In genomic region chr6:33420493-33421343, GRCh38 we compare ENCODE assay signal across 1 cellular context.
TF ChIP-seq lines count a peak whose summit lies in the region.

No MANE protein-coding gene starts in this region.

TF ChIP-seq in K562, 482 proteins besides CTCF, POLR2A, EP300 and RAD21 (continued from another document and continues in another):
- TF ChIP-seq ZNF318 (IDR thresholded peaks at IDR 0.05; ENCODE audit: borderline replicate concordance in 1 of 2, low read depth in 1 of 2) (no peak), CBX1 (IDR thresholded peaks at IDR 0.05; ENCODE audit: low read depth) (peak; percentile 30; the same call in 1 of the 2 replicates), PRMT5 (CRISPR knock-in tag; IDR thresholded peaks at IDR 0.05) (no peak), PRPF4 (IDR thresholded peaks at IDR 0.05; ENCODE audit: insufficient read depth, low read depth, low read length, poor library complexity, severe bottlenecking) (no peak), NFE2L1 (tag; IDR thresholded peaks at IDR 0.05; ENCODE audit: borderline replicate concordance, low read depth) (no peak), SMAD1 (IDR thresholded peaks at IDR 0.05; ENCODE audit: low read depth, low read length, partially characterized antibody) (no peak), HIVEP1 (CRISPR knock-in tag; IDR thresholded peaks at IDR 0.05) (no peak), SIRT6 (IDR thresholded peaks at IDR 0.05; ENCODE audit: low read depth, low read length) (no peak), MEF2A (IDR thresholded peaks at IDR 0.05; ENCODE audit: control insufficient read depth, low read depth, low read length) (no peak), ETV5 (CRISPR knock-in tag; IDR thresholded peaks at IDR 0.05; ENCODE audit: low read depth) (no peak), ZBTB8A (IDR thresholded peaks at IDR 0.05; ENCODE audit: partially characterized antibody) (no peak), ZBTB17 (CRISPR knock-in tag; IDR thresholded peaks at IDR 0.05) (no peak), DNMT1 (IDR thresholded peaks at IDR 0.05) (no peak), DACH1 (IDR thresholded peaks at IDR 0.05; ENCODE audit: partially characterized antibody) (peak; percentile 36), TAF1 (IDR thresholded peaks at IDR 0.05; ENCODE audit: control insufficient read depth, extremely low read depth, insufficient read depth, low read length, severe bottlenecking) (no peak), CREBBP (IDR thresholded peaks at IDR 0.05; ENCODE audit: low read depth, low read length) (no peak), NKRF (IDR thresholded peaks at IDR 0.05; ENCODE audit: borderline replicate concordance) (peak; percentile 39; the same call in 1 of the 2 replicates), ARID1B (IDR thresholded peaks at IDR 0.05) (peak; percentile 48), GABPB1 (CRISPR knock-in tag; IDR thresholded peaks at IDR 0.05) (peak; percentile 77), ZNF507 (tag; conservative IDR thresholded peaks at IDR 0.05) (no peak), ZNF609 (CRISPR knock-in tag; IDR thresholded peaks at IDR 0.05; ENCODE audit: borderline replicate concordance) (no peak), PATZ1 (CRISPR knock-in tag; IDR thresholded peaks at IDR 0.05; ENCODE audit: borderline replicate concordance) (no peak), PCBP1 (IDR thresholded peaks at IDR 0.05; ENCODE audit: low read depth, low read length, poor library complexity, severe bottlenecking) (no peak), EP400 (IDR thresholded peaks at IDR 0.05) (peak; percentile 32; the same call in 1 of the 2 replicates), RBM15 (IDR thresholded peaks at IDR 0.05; ENCODE audit: insufficient read depth, low read length) (no peak), PTBP1 (IDR thresholded peaks at IDR 0.05; ENCODE audit: low read depth, low read length) (no peak)
- TF ChIP-seq, protein P1, sequence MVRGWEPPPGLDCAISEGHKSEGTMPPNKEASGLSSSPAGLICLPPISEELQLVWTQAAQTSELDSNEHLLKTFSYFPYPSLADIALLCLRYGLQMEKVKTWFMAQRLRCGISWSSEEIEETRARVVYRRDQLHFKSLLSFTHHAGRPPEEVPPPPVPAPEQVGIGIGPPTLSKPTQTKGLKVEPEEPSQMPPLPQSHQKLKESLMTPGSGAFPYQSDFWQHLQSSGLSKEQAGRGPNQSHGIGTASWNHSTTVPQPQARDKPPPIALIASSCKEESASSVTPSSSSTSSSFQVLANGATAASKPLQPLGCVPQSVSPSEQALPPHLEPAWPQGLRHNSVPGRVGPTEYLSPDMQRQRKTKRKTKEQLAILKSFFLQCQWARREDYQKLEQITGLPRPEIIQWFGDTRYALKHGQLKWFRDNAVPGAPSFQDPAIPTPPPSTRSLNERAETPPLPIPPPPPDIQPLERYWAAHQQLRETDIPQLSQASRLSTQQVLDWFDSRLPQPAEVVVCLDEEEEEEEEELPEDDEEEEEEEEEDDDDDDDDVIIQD (CRISPR knock-in tag; IDR thresholded peaks at IDR 0.05), result no peak
- TF ChIP-seq, protein P2, sequence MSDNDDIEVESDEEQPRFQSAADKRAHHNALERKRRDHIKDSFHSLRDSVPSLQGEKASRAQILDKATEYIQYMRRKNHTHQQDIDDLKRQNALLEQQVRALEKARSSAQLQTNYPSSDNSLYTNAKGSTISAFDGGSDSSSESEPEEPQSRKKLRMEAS (CRISPR knock-in tag; IDR thresholded peaks at IDR 0.05), result no peak
- TF ChIP-seq, protein P3, sequence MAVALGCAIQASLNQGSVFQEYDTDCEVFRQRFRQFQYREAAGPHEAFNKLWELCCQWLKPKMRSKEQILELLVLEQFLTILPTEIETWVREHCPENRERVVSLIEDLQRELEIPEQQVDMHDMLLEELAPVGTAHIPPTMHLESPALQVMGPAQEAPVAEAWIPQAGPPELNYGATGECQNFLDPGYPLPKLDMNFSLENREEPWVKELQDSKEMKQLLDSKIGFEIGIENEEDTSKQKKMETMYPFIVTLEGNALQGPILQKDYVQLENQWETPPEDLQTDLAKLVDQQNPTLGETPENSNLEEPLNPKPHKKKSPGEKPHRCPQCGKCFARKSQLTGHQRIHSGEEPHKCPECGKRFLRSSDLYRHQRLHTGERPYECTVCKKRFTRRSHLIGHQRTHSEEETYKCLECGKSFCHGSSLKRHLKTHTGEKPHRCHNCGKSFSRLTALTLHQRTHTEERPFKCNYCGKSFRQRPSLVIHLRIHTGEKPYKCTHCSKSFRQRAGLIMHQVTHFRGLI (CRISPR knock-in tag; IDR thresholded peaks at IDR 0.05), result no peak
- TF ChIP-seq, protein P4, sequence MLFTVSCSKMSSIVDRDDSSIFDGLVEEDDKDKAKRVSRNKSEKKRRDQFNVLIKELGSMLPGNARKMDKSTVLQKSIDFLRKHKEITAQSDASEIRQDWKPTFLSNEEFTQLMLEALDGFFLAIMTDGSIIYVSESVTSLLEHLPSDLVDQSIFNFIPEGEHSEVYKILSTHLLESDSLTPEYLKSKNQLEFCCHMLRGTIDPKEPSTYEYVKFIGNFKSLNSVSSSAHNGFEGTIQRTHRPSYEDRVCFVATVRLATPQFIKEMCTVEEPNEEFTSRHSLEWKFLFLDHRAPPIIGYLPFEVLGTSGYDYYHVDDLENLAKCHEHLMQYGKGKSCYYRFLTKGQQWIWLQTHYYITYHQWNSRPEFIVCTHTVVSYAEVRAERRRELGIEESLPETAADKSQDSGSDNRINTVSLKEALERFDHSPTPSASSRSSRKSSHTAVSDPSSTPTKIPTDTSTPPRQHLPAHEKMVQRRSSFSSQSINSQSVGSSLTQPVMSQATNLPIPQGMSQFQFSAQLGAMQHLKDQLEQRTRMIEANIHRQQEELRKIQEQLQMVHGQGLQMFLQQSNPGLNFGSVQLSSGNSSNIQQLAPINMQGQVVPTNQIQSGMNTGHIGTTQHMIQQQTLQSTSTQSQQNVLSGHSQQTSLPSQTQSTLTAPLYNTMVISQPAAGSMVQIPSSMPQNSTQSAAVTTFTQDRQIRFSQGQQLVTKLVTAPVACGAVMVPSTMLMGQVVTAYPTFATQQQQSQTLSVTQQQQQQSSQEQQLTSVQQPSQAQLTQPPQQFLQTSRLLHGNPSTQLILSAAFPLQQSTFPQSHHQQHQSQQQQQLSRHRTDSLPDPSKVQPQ (CRISPR knock-in tag; IDR thresholded peaks at IDR 0.05; ENCODE audit: borderline replicate concordance), result no peak
